In genomic region chr19:16260794-16261161, GRCh38 we compare ENCODE assay signal across 24 cellular contexts.
DNase-seq lines count a peak whose midpoint lies in the region; ATAC-seq and TF ChIP-seq lines count a peak whose summit lies in the region.
"Had no signal": no experiment of that assay in that cellular context is flagged by ENCODE, and none has a peak within 500 bp of the region (broad histone marks: within the 10 kb centered on the region; RNA-seq: fewer than 3 reads in every experiment).

No MANE protein-coding gene starts in this region.

- TF ChIP-seq CTCF in lower lobe of right lung (IDR thresholded peaks at IDR 0.05) (no peak), stomach (IDR thresholded peaks at IDR 0.05) (no peak), sigmoid colon (IDR thresholded peaks at IDR 0.05) (no peak)

- no peak for ATAC-seq in activated naive CD8-positive, alpha-beta T cell treated with anti-CD3 and anti-CD28 coated beads, Interleukin-2, amount 10 ng/mL, durations not matched to agents 7 days and 5 days (ENCODE audit: low read depth)
- no peak for ATAC-seq in lower lobe of right lung
- ATAC-seq in HG03457 (IDR thresholded peaks at IDR 0.05; ENCODE audit: unreplicated experiment), result no peak
- no peak for ATAC-seq in left colon
- ATAC-seq: body of pancreas, HCT116, left cardiac atrium, WTC11 had no signal

- peaks cover 45% of the 10 kb centered on the region for H3K4me1 Mint-ChIP-seq in activated naive CD8-positive, alpha-beta T cell treated with anti-CD3 and anti-CD28 coated beads, Interleukin-2, amount 10 ng/mL, durations not matched to agents 7 days and 5 days
- H3K4me1 Mint-ChIP-seq in activated naive CD8-positive, alpha-beta T cell treated with anti-CD3 and anti-CD28 coated beads for 36 hours, result peaks cover 27% of the 10 kb centered on the region
- peaks cover 50 to 56% (median 53%) of the 10 kb centered on the region in 3 donors for H3K4me1 Mint-ChIP-seq in IgD-negative memory B cell
- H3K4me1 Mint-ChIP-seq: neural crest cell, WTC11 had no signal

- DNase-seq in activated naive CD8-positive, alpha-beta T cell treated with anti-CD3 and anti-CD28 coated beads, Interleukin-2, amount 10 ng/mL, durations not matched to agents 7 days and 5 days, result no peak
- no peak for DNase-seq in activated naive CD8-positive, alpha-beta T cell treated with anti-CD3 and anti-CD28 coated beads for 36 hours
- DNase-seq in lower lobe of right lung (no peak), stomach (no peak), left colon (no peak), sigmoid colon (no peak)
- DNase-seq: activated CD4-positive, alpha-beta T cell treated with anti-CD3 and anti-CD28 coated beads, Interleukin-2, amount 50 U/mL, for 48 hours; activated effector memory CD4-positive, alpha-beta T cell treated with anti-CD3 and anti-CD28 coated beads, Interleukin-2, amount 50 U/mL, for 16 hours; activated T-cell treated with anti-CD3 and anti-CD28 coated beads for 4 hours; body of pancreas; effector CD4-positive, alpha-beta T cell; foreskin fibroblast; left cardiac atrium; midbrain; NCI-H1092; NCI-H187 treated with DMSO at 0.1 percent for 48 hours; NCI-H69; stimulated activated CD8-positive, alpha-beta memory T cell treated with anti-CD3 and anti-CD28 coated beads, Interleukin-4, amount 100 ng/mL, for 48 hours; T1000 had no signal

- H3K36me3 ChIP-seq in lower lobe of right lung, result no peaks in the 10 kb centered on the region
- H3K36me3 ChIP-seq in stomach, result no peaks in the 10 kb centered on the region
- H3K36me3 ChIP-seq in sigmoid colon, result no peaks in the 10 kb centered on the region

- TF ChIP-seq POLR2A in stomach (IDR thresholded peaks at IDR 0.05) (no peak), sigmoid colon (IDR thresholded peaks at IDR 0.05) (no peak)

- peak overlapping the region; percentile 90 for H3K27ac ChIP-seq in lower lobe of right lung
- peak overlapping the region; percentile 66 to 83 (median 81) for H3K27ac ChIP-seq in stomach
- no peak overlapping the region for H3K27ac ChIP-seq in sigmoid colon

- H3K27ac Mint-ChIP-seq in activated naive CD8-positive, alpha-beta T cell treated with anti-CD3 and anti-CD28 coated beads, Interleukin-2, amount 10 ng/mL, durations not matched to agents 7 days and 5 days, result peak overlapping the region; percentile 35
- no peak overlapping the region for H3K27ac Mint-ChIP-seq in activated naive CD8-positive, alpha-beta T cell treated with anti-CD3 and anti-CD28 coated beads for 36 hours
- peak overlapping the region; percentile 92 to 99 (median 97) for H3K27ac Mint-ChIP-seq in IgD-negative memory B cell
- H3K27ac Mint-ChIP-seq: WTC11 had no signal

- POLR2A ChIA-PET in activated naive CD8-positive, alpha-beta T cell treated with anti-CD3 and anti-CD28 coated beads, Interleukin-2, amount 10 ng/mL, durations not matched to agents 7 days and 5 days (lab: Charles Lee), result interaction anchor here (1.1 to 4.1 kb wide), 5 partner anchors 9 to 122 kb away, joined by 3 to 29 read pairs (median 5); partner anchors contain the start of gene KLF2

- peaks cover 20% of the 10 kb centered on the region for H3K27me3 Mint-ChIP-seq in activated naive CD8-positive, alpha-beta T cell treated with anti-CD3 and anti-CD28 coated beads, Interleukin-2, amount 10 ng/mL, durations not matched to agents 7 days and 5 days
- H3K27me3 Mint-ChIP-seq in activated naive CD8-positive, alpha-beta T cell treated with anti-CD3 and anti-CD28 coated beads for 36 hours, result peaks cover 9% of the 10 kb centered on the region
- H3K27me3 Mint-ChIP-seq in IgD-negative memory B cell, result no peaks in the 10 kb centered on the region

- no peaks in the 10 kb centered on the region for H3K36me3 Mint-ChIP-seq in activated naive CD8-positive, alpha-beta T cell treated with anti-CD3 and anti-CD28 coated beads, Interleukin-2, amount 10 ng/mL, durations not matched to agents 7 days and 5 days
- H3K36me3 Mint-ChIP-seq in activated naive CD8-positive, alpha-beta T cell treated with anti-CD3 and anti-CD28 coated beads for 36 hours, result no peaks in the 10 kb centered on the region
- H3K36me3 Mint-ChIP-seq in IgD-negative memory B cell, result no peaks in the 10 kb centered on the region
- H3K36me3 Mint-ChIP-seq: WTC11 had no signal

- H3K4me3 ChIP-seq in lower lobe of right lung (no peak overlapping the region), stomach (no peak overlapping the region), sigmoid colon (no peak overlapping the region)
- H3K4me3 ChIP-seq: body of pancreas had no signal

- H3K4me1 ChIP-seq in lower lobe of right lung (peaks cover 53% of the 10 kb centered on the region), stomach (peaks cover 24 to 49% (median 41%) of the 10 kb centered on the region in 4 donors), sigmoid colon (no peaks in the 10 kb centered on the region)

- no peaks in the 10 kb centered on the region for H3K27me3 ChIP-seq in lower lobe of right lung (ENCODE audit: low read depth)
- no peaks in the 10 kb centered on the region for H3K27me3 ChIP-seq in stomach
- H3K27me3 ChIP-seq in sigmoid colon, result no peaks in the 10 kb centered on the region
- H3K27me3 ChIP-seq: body of pancreas had no signal

- H3K4me3 Mint-ChIP-seq in activated naive CD8-positive, alpha-beta T cell treated with anti-CD3 and anti-CD28 coated beads, Interleukin-2, amount 10 ng/mL, durations not matched to agents 7 days and 5 days, result no peak overlapping the region
- H3K4me3 Mint-ChIP-seq in activated naive CD8-positive, alpha-beta T cell treated with anti-CD3 and anti-CD28 coated beads for 36 hours, result no peak overlapping the region
- H3K4me3 Mint-ChIP-seq in IgD-negative memory B cell, result peak overlapping the region in 3 of 4 donors; percentile 82 to 92 (median 84)
- H3K4me3 Mint-ChIP-seq: neural crest cell, WTC11 had no signal

- H3K9me3 Mint-ChIP-seq in activated naive CD8-positive, alpha-beta T cell treated with anti-CD3 and anti-CD28 coated beads, Interleukin-2, amount 10 ng/mL, durations not matched to agents 7 days and 5 days, result no peaks in the 10 kb centered on the region
- H3K9me3 Mint-ChIP-seq in activated naive CD8-positive, alpha-beta T cell treated with anti-CD3 and anti-CD28 coated beads for 36 hours, result peaks cover 3% of the 10 kb centered on the region
- H3K9me3 Mint-ChIP-seq in IgD-negative memory B cell, result no peaks in the 10 kb centered on the region
- H3K9me3 Mint-ChIP-seq: neural crest cell, WTC11 had no signal

- intact Hi-C loops in lower lobe of right lung (cut with DNase I) (no loop called here), stomach (cut with DNase I; ENCODE audit: low total_unique reads) (no loop called here), left colon (cut with DNase I, micrococcal nuclease) (no loop called here), sigmoid colon (cut with DNase I) (no loop called here)

- TF ChIP-seq EP300 in stomach (IDR thresholded peaks at IDR 0.05) (no peak), sigmoid colon (IDR thresholded peaks at IDR 0.05) (no peak)

- H3K9me3 ChIP-seq in lower lobe of right lung (no peaks in the 10 kb centered on the region), stomach (no peaks in the 10 kb centered on the region), sigmoid colon (no peaks in the 10 kb centered on the region)
- H3K9me3 ChIP-seq: body of pancreas had no signal

- 88 to 99% (median 97%) methylated on average over 4 of the region's 4 CpGs for WGBS in stomach, 5 donors
- 92 to 96% methylated on average over 4 of the region's 4 CpGs for whole genome bisulfite sequencing in sigmoid colon, 2 donors

Comparison
In these comparisons a context has a peak if more than half of its experiments do, and no peak if none do; other contexts are left out.
1. H3K4me3 Mint-ChIP-seq: peak in IgD-negative memory B cell (3 of 4); none in activated naive CD8-positive, alpha-beta T cell treated with anti-CD3 and anti-CD28 coated beads, Interleukin-2, amount 10 ng/mL, durations not matched to agents 7 days and 5 days (single experiment) and activated naive CD8-positive, alpha-beta T cell treated with anti-CD3 and anti-CD28 coated beads for 36 hours (single experiment).
2. H3K27ac ChIP-seq: peak in lower lobe of right lung (single experiment) and stomach (5 of 5); none in sigmoid colon (0 of 4).